1 cellular context compared by ENCODE assay signal in the genomic region with DNA sequence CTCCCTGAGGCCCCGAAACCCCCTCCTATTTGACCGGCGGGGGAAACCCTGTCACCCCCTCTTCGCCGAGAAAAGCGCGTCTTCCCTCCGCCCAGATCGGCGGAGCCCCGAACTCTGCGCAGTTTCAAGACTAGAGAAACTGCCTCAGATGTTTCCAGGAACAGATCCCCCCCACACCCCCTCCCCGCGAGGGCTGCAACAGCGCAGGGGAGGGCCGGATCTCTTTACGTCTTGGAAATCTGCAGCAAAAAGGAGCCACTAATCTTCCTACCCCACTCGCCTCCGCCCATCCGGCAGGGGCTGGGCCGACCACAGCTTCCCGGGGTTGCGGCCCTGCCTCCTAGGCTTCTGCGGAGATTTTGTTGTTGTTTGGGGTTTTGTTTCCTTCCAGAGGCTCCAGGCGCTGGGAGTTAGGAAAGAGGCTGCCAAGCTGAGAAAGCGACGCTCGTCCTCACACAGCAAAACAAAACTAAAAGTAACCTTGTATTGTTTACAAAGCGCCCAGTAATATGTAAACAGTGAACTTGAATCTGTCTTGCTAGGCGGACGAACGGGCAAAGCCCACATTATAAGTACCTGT.
TF ChIP-seq lines count a peak whose summit lies in the region.

No MANE protein-coding gene starts in this region.

TF ChIP-seq in HEK293, 187 proteins besides CTCF, POLR2A, EP300 and RAD21 (continued from another document and continues in another):
- TF ChIP-seq, protein P1, sequence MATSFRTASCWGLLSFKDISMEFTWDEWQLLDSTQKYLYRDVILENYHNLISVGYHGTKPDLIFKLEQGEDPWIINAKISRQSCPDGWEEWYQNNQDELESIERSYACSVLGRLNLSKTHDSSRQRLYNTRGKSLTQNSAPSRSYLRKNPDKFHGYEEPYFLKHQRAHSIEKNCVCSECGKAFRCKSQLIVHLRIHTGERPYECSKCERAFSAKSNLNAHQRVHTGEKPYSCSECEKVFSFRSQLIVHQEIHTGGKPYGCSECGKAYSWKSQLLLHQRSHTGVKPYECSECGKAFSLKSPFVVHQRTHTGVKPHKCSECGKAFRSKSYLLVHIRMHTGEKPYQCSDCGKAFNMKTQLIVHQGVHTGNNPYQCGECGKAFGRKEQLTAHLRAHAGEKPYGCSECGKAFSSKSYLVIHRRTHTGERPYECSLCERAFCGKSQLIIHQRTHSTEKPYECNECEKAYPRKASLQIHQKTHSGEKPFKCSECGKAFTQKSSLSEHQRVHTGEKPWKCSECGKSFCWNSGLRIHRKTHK (tag by site-specific recombination; IDR thresholded peaks at IDR 0.05), result no peak
- TF ChIP-seq ZNF133 (tag by site-specific recombination; IDR thresholded peaks at IDR 0.05), result no peak
- no peak for TF ChIP-seq ZNF112 (tag by site-specific recombination; IDR thresholded peaks at IDR 0.05)
- TF ChIP-seq ZNF184 (tag by site-specific recombination; IDR thresholded peaks at IDR 0.05), result no peak
- TF ChIP-seq YY2 (tag by site-specific recombination; IDR thresholded peaks at IDR 0.05), result no peak
- TF ChIP-seq ZNF248 (tag by site-specific recombination; IDR thresholded peaks at IDR 0.05), result no peak
- peak; percentile 78; the same call in 1 of the 2 replicates for TF ChIP-seq IKZF3 (tag by site-specific recombination; IDR thresholded peaks at IDR 0.05)
- no peak for TF ChIP-seq ZSCAN16 (tag by site-specific recombination; IDR thresholded peaks at IDR 0.05)
- TF ChIP-seq SP7 (tag by site-specific recombination; IDR thresholded peaks at IDR 0.05), result peak; percentile 44; the same call in 1 of the 2 replicates
- no peak for TF ChIP-seq ZNF664 (tag by site-specific recombination; IDR thresholded peaks at IDR 0.05)
- TF ChIP-seq ZNF19 (tag by site-specific recombination; IDR thresholded peaks at IDR 0.05; ENCODE audit: low read depth), result no peak
- TF ChIP-seq, protein P2, sequence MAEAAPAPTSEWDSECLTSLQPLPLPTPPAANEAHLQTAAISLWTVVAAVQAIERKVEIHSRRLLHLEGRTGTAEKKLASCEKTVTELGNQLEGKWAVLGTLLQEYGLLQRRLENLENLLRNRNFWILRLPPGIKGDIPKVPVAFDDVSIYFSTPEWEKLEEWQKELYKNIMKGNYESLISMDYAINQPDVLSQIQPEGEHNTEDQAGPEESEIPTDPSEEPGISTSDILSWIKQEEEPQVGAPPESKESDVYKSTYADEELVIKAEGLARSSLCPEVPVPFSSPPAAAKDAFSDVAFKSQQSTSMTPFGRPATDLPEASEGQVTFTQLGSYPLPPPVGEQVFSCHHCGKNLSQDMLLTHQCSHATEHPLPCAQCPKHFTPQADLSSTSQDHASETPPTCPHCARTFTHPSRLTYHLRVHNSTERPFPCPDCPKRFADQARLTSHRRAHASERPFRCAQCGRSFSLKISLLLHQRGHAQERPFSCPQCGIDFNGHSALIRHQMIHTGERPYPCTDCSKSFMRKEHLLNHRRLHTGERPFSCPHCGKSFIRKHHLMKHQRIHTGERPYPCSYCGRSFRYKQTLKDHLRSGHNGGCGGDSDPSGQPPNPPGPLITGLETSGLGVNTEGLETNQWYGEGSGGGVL (tag by site-specific recombination; IDR thresholded peaks at IDR 0.05), result peak; percentile 93
- TF ChIP-seq ZNF202 (tag by site-specific recombination; IDR thresholded peaks at IDR 0.05; ENCODE audit: borderline replicate concordance), result no peak
- TF ChIP-seq, protein P3, sequence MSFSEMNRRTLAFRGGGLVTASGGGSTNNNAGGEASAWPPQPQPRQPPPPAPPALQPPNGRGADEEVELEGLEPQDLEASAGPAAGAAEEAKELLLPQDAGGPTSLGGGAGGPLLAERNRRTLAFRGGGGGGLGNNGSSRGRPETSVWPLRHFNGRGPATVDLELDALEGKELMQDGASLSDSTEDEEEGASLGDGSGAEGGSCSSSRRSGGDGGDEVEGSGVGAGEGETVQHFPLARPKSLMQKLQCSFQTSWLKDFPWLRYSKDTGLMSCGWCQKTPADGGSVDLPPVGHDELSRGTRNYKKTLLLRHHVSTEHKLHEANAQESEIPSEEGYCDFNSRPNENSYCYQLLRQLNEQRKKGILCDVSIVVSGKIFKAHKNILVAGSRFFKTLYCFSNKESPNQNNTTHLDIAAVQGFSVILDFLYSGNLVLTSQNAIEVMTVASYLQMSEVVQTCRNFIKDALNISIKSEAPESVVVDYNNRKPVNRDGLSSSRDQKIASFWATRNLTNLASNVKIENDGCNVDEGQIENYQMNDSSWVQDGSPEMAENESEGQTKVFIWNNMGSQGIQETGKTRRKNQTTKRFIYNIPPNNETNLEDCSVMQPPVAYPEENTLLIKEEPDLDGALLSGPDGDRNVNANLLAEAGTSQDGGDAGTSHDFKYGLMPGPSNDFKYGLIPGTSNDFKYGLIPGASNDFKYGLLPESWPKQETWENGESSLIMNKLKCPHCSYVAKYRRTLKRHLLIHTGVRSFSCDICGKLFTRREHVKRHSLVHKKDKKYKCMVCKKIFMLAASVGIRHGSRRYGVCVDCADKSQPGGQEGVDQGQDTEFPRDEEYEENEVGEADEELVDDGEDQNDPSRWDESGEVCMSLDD (tag by site-specific recombination; IDR thresholded peaks at IDR 0.05), result 0 out of 2 replicates have a peak, but pooled peaks have one; percentile 13
- TF ChIP-seq ZNF548 (tag by site-specific recombination; IDR thresholded peaks at IDR 0.05), result no peak
- TF ChIP-seq GLI2 (tag by site-specific recombination; IDR thresholded peaks at IDR 0.05; ENCODE audit: borderline replicate concordance, low read depth), result no peak
- no peak for TF ChIP-seq SALL2 (tag by site-specific recombination; IDR thresholded peaks at IDR 0.05; ENCODE audit: borderline replicate concordance)
- TF ChIP-seq, protein P4, sequence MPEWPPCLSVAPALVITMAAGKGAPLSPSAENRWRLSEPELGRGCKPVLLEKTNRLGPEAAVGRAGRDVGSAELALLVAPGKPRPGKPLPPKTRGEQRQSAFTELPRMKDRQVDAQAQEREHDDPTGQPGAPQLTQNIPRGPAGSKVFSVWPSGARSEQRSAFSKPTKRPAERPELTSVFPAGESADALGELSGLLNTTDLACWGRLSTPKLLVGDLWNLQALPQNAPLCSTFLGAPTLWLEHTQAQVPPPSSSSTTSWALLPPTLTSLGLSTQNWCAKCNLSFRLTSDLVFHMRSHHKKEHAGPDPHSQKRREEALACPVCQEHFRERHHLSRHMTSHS (tag by site-specific recombination; IDR thresholded peaks at IDR 0.05), result no peak
- TF ChIP-seq, protein P5, sequence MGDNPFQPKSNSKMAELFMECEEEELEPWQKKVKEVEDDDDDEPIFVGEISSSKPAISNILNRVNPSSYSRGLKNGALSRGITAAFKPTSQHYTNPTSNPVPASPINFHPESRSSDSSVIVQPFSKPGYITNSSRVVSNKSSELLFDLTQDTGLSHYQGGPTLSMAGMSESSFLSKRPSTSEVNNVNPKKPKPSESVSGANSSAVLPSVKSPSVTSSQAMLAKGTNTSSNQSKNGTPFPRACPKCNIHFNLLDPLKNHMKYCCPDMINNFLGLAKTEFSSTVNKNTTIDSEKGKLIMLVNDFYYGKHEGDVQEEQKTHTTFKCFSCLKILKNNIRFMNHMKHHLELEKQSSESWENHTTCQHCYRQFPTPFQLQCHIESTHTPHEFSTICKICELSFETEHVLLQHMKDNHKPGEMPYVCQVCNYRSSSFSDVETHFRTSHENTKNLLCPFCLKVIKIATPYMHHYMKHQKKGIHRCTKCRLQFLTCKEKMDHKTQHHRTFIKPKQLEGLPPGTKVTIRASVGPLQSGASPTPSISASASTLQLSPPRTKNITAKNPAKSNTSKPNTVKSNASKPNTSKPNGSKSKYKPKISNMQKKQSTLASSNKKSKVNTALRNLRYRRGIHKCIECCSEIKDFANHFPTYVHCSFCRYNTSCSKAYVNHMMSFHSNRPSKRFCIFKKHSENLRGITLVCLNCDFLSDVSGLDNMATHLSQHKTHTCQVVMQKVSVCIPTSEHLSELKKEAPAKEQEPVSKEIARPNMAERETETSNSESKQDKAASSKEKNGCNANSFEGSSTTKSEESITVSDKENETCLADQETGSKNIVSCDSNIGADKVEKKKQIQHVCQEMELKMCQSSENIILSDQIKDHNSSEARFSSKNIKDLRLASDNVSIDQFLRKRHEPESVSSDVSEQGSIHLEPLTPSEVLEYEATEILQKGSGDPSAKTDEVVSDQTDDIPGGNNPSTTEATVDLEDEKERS (tag by site-specific recombination; IDR thresholded peaks at IDR 0.05), result no peak
- no peak for TF ChIP-seq ZNF10 (tag by site-specific recombination; IDR thresholded peaks at IDR 0.05)
- TF ChIP-seq KLF10 (tag by site-specific recombination; IDR thresholded peaks at IDR 0.05), result no peak; the same call in 1 of the 2 replicates
- no peak for TF ChIP-seq BCL11B (tag by site-specific recombination; IDR thresholded peaks at IDR 0.05; ENCODE audit: low read depth)
- TF ChIP-seq OSR2 (tag by site-specific recombination; IDR thresholded peaks at IDR 0.05), result peak; percentile 79
- no peak for TF ChIP-seq ZFP41 (tag by site-specific recombination; IDR thresholded peaks at IDR 0.05; ENCODE audit: borderline replicate concordance)
- TF ChIP-seq ZNF48 (tag by site-specific recombination; IDR thresholded peaks at IDR 0.05), result no peak
- TF ChIP-seq, protein P6, sequence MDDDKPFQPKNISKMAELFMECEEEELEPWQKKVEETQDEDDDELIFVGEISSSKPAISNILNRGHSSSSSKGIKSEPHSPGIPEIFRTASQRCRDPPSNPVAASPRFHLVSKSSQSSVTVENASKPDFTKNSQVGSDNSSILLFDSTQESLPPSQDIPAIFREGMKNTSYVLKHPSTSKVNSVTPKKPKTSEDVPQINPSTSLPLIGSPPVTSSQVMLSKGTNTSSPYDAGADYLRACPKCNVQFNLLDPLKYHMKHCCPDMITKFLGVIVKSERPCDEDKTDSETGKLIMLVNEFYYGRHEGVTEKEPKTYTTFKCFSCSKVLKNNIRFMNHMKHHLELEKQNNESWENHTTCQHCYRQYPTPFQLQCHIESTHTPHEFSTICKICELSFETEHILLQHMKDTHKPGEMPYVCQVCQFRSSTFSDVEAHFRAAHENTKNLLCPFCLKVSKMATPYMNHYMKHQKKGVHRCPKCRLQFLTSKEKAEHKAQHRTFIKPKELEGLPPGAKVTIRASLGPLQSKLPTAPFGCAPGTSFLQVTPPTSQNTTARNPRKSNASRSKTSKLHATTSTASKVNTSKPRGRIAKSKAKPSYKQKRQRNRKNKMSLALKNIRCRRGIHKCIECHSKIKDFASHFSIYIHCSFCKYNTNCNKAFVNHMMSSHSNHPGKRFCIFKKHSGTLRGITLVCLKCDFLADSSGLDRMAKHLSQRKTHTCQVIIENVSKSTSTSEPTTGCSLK (tag by site-specific recombination; IDR thresholded peaks at IDR 0.05), result no peak
- TF ChIP-seq ZEB2 (tag by site-specific recombination; IDR thresholded peaks at IDR 0.05), result 0 out of 2 replicates have a peak, but pooled peaks have one; percentile 32
- no peak for TF ChIP-seq ZNF521 (tag by site-specific recombination; IDR thresholded peaks at IDR 0.05)
- TF ChIP-seq ZNF2 (tag by site-specific recombination; IDR thresholded peaks at IDR 0.05), result no peak
- no peak for TF ChIP-seq ZNF624 (tag by site-specific recombination; IDR thresholded peaks at IDR 0.05)
- TF ChIP-seq, protein P7, sequence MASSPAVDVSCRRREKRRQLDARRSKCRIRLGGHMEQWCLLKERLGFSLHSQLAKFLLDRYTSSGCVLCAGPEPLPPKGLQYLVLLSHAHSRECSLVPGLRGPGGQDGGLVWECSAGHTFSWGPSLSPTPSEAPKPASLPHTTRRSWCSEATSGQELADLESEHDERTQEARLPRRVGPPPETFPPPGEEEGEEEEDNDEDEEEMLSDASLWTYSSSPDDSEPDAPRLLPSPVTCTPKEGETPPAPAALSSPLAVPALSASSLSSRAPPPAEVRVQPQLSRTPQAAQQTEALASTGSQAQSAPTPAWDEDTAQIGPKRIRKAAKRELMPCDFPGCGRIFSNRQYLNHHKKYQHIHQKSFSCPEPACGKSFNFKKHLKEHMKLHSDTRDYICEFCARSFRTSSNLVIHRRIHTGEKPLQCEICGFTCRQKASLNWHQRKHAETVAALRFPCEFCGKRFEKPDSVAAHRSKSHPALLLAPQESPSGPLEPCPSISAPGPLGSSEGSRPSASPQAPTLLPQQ (tag by site-specific recombination; IDR thresholded peaks at IDR 0.05), result no peak
- TF ChIP-seq, protein P8, sequence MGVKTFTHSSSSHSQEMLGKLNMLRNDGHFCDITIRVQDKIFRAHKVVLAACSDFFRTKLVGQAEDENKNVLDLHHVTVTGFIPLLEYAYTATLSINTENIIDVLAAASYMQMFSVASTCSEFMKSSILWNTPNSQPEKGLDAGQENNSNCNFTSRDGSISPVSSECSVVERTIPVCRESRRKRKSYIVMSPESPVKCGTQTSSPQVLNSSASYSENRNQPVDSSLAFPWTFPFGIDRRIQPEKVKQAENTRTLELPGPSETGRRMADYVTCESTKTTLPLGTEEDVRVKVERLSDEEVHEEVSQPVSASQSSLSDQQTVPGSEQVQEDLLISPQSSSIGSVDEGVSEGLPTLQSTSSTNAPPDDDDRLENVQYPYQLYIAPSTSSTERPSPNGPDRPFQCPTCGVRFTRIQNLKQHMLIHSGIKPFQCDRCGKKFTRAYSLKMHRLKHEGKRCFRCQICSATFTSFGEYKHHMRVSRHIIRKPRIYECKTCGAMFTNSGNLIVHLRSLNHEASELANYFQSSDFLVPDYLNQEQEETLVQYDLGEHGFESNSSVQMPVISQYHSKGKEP (tag by site-specific recombination; IDR thresholded peaks at IDR 0.05), result peak; percentile 91
- TF ChIP-seq ZNF239 (tag by site-specific recombination; IDR thresholded peaks at IDR 0.05), result no peak
- no peak for TF ChIP-seq ZNF37A (tag by site-specific recombination; IDR thresholded peaks at IDR 0.05)
- TF ChIP-seq ZFP69B (tag by site-specific recombination; IDR thresholded peaks at IDR 0.05), result no peak
- no peak for TF ChIP-seq ZNF623 (tag by site-specific recombination; IDR thresholded peaks at IDR 0.05)
- TF ChIP-seq ZNF302 (tag by site-specific recombination; IDR thresholded peaks at IDR 0.05; ENCODE audit: low read depth), result no peak
- TF ChIP-seq ZNF324 (tag by site-specific recombination; IDR thresholded peaks at IDR 0.05), result no peak
- no peak for TF ChIP-seq ZNF391 (tag by site-specific recombination; IDR thresholded peaks at IDR 0.05; ENCODE audit: borderline replicate concordance, low read depth)
- TF ChIP-seq ZBTB8A (tag by site-specific recombination; IDR thresholded peaks at IDR 0.05), result no peak
- TF ChIP-seq RBAK (tag by site-specific recombination; IDR thresholded peaks at IDR 0.05), result no peak
- TF ChIP-seq MEIS1 (CRISPR knock-in tag; IDR thresholded peaks at IDR 0.05; ENCODE audit: borderline replicate concordance), result no peak
- TF ChIP-seq ZNF146 (tag by site-specific recombination; IDR thresholded peaks at IDR 0.05), result no peak
- no peak for TF ChIP-seq ZFP3 (tag by site-specific recombination; IDR thresholded peaks at IDR 0.05; ENCODE audit: low read depth)
- TF ChIP-seq ZNF473 (tag by site-specific recombination; IDR thresholded peaks at IDR 0.05), result no peak
- TF ChIP-seq ZNF530 (tag by site-specific recombination; IDR thresholded peaks at IDR 0.05; ENCODE audit: low read depth), result no peak
- TF ChIP-seq KLF16 (tag by site-specific recombination; IDR thresholded peaks at IDR 0.05), result no peak
- TF ChIP-seq, protein P9, sequence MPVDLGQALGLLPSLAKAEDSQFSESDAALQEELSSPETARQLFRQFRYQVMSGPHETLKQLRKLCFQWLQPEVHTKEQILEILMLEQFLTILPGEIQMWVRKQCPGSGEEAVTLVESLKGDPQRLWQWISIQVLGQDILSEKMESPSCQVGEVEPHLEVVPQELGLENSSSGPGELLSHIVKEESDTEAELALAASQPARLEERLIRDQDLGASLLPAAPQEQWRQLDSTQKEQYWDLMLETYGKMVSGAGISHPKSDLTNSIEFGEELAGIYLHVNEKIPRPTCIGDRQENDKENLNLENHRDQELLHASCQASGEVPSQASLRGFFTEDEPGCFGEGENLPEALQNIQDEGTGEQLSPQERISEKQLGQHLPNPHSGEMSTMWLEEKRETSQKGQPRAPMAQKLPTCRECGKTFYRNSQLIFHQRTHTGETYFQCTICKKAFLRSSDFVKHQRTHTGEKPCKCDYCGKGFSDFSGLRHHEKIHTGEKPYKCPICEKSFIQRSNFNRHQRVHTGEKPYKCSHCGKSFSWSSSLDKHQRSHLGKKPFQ (tag by site-specific recombination; IDR thresholded peaks at IDR 0.05), result no peak
